In genomic region chr9:130927338-130927737, GRCh38 we compare ENCODE assay signal across 27 cellular contexts. TPM values are rescaled to one million over a fixed set of nuclear protein-coding genes. Genes with fewer than 3 reads are reported as not detected.
A peak's percentile ranks its signal among the peaks of the same experiment; 100 is the strongest.
DNase-seq lines count a peak whose midpoint lies in the region; ATAC-seq, FAIRE-seq and TF ChIP-seq lines count a peak whose summit lies in the region.
"Had no signal": no experiment of that assay in that cellular context is flagged by ENCODE, and none has a peak within 500 bp of the region (broad histone marks: within the 10 kb centered on the region; RNA-seq: fewer than 3 reads in every experiment).

No MANE protein-coding gene starts in this region.

- no peak for ATAC-seq in HepG2
- ATAC-seq in right lobe of liver = no peak
- ATAC-seq in GM21717 (IDR thresholded peaks at IDR 0.05; ENCODE audit: unreplicated experiment) = no peak

- POLR2A ChIA-PET in HepG2 (lab: Yijun Ruan, JAX) = no interaction called here

- H3K4me1 ChIP-seq in HepG2 (ENCODE audit: insufficient read depth, low read length) (peaks cover 26% of the 10 kb centered on the region), right lobe of liver (no peaks in the 10 kb centered on the region), OCI-LY3 (ENCODE audit: low read length) (peaks cover 69% of the 10 kb centered on the region), esophagus squamous epithelium (peaks cover 8 to 33% (median 12%) of the 10 kb centered on the region in 3 donors)
- H3K4me1 ChIP-seq: prostate gland had no signal

- H3K9ac ChIP-seq in HepG2 (ENCODE audit: insufficient read depth, low read depth, low read length) (no peak overlapping the region), OCI-LY3 (ENCODE audit: low read length) (peak overlapping the region; percentile 48; the same call in 1 of the 2 replicates)

- H3K4me3 ChIP-seq in HepG2 (replicated peaks in 1 of 3; ENCODE audit: insufficient read depth in 1 of 3, low read depth in 2 of 3, low read length in 3 of 3) (no peak overlapping the region), right lobe of liver (no peak overlapping the region), OCI-LY3 (ENCODE audit: low read length) (peak overlapping the region; percentile 56), epithelial cell of esophagus (ENCODE audit: low read length) (no peak overlapping the region), esophagus squamous epithelium (no peak overlapping the region)
- H3K4me3 ChIP-seq: body of pancreas, prostate gland, SJSA1 had no signal

- 0 out of 2 replicates have a peak overlapping the region, but pooled peaks have one; percentile 1 for H3K4me2 ChIP-seq in HepG2 (ENCODE audit: low read depth, low read length)
- peak overlapping the region; percentile 86 for H3K4me2 ChIP-seq in OCI-LY3 (ENCODE audit: low read length)

- FAIRE-seq in HepG2 (lab: Jason Lieb, UNC) = no peak
- FAIRE-seq: A204.1, endothelial cell of umbilical vein had no signal

- H4K20me1 ChIP-seq in HepG2 (ENCODE audit: insufficient read depth, low read length) (no peaks in the 10 kb centered on the region), OCI-LY3 (ENCODE audit: insufficient read depth, low read length) (no peaks in the 10 kb centered on the region)

- TF ChIP-seq EP300 in HepG2 (IDR thresholded peaks at IDR 0.05; ENCODE audit: low read depth in 2 of 2, low read length in 2 of 2) (no peak), HepG2 (CRISPR knock-in tag; IDR thresholded peaks at IDR 0.05; ENCODE audit: borderline replicate concordance) (no peak)

- no peak for TF ChIP-seq RAD21 in HepG2 (CRISPR knock-in tag; IDR thresholded peaks at IDR 0.05)

- H3K9me3 ChIP-seq in HepG2 (ENCODE audit: low read length) (no peaks in the 10 kb centered on the region), right lobe of liver (no peaks in the 10 kb centered on the region), OCI-LY3 (ENCODE audit: insufficient read depth, low read length) (no peaks in the 10 kb centered on the region), esophagus squamous epithelium (no peaks in the 10 kb centered on the region)
- H3K9me3 ChIP-seq: body of pancreas, neutrophil, prostate gland, SJSA1 had no signal

- no peaks in the 10 kb centered on the region for H3K79me2 ChIP-seq in HepG2 (ENCODE audit: insufficient read depth, low read length)
- H3K79me2 ChIP-seq in OCI-LY3 (ENCODE audit: low read length) = no peaks in the 10 kb centered on the region

- H3K27ac ChIP-seq in HepG2 (ENCODE audit: extremely low read length, insufficient read depth, low read length) (no peak overlapping the region), right lobe of liver (no peak overlapping the region), OCI-LY3 (ENCODE audit: low read length) (peak overlapping the region; percentile 76), esophagus squamous epithelium (no peak overlapping the region)
- H3K27ac ChIP-seq: neutrophil, prostate gland, SJSA1 had no signal

- WGBS in HepG2 (ENCODE audit: low lambda C conversion rate) = 84% methylated on average over 3 of the region's 10 CpGs
- no CpG with 5 or more reads among the region's 10 CpGs for WGBS in right lobe of liver (ENCODE audit: insufficient coverage, low coverage, low lambda C conversion rate, missing lambda C conversion rate)
- 61 to 85% methylated on average over 3 to 5 of the region's 10 CpGs for WGBS in esophagus squamous epithelium, 2 donors

- H3K36me3 ChIP-seq in HepG2 (replicated peaks in 1 of 2; ENCODE audit: control insufficient read depth in 1 of 2, insufficient read depth in 2 of 2, low read length in 2 of 2) = no peaks in the 10 kb centered on the region
- no peaks in the 10 kb centered on the region for H3K36me3 ChIP-seq in right lobe of liver
- no peaks in the 10 kb centered on the region for H3K36me3 ChIP-seq in OCI-LY3 (replicated peaks; ENCODE audit: low read depth, low read length)
- no peaks in the 10 kb centered on the region for H3K36me3 ChIP-seq in esophagus squamous epithelium
- H3K36me3 ChIP-seq: neutrophil, prostate gland, SJSA1 had no signal

- CTCF ChIA-PET in HepG2 (lab: Yijun Ruan, JAX; ENCODE audit: low intra/inter-chr PET ratio, low total read pairs) = no interaction called here

- intact Hi-C loops in HepG2 (cut with micrococcal nuclease; ENCODE audit: unreplicated experiment) = no loop called here
- intact Hi-C loops in right lobe of liver (cut with DNase I) = no loop called here
- intact Hi-C loops in esophagus squamous epithelium (cut with DNase I) = no loop called here

- BruUV-seq in HepG2 (replicated peaks; lab: Mats Ljungman, UMichigan) = no TSS peak

- TF ChIP-seq POLR2A in HepG2 (IDR thresholded peaks at IDR 0.05; ENCODE audit: insufficient read depth in 1 of 2, low read depth in 2 of 2, low read length in 2 of 2) (no peak), right lobe of liver (IDR thresholded peaks at IDR 0.05) (no peak), esophagus squamous epithelium (IDR thresholded peaks at IDR 0.05) (no peak)

- TF ChIP-seq CTCF in HepG2 (CRISPR knock-in tag; IDR thresholded peaks at IDR 0.05) = no peak
- TF ChIP-seq CTCF in right lobe of liver (IDR thresholded peaks at IDR 0.05) = no peak
- no peak for TF ChIP-seq CTCF in OCI-LY3 (IDR thresholded peaks at IDR 0.05; ENCODE audit: low read depth, low read length)
- no peak for TF ChIP-seq CTCF in epithelial cell of esophagus (IDR thresholded peaks at IDR 0.05; ENCODE audit: insufficient read depth, low read depth, low read length, missing control alignments)
- no peak for TF ChIP-seq CTCF in esophagus squamous epithelium (IDR thresholded peaks at IDR 0.05)

- peaks cover 21 to 98% of the 10 kb centered on the region in 2 experiments for H3K27me3 ChIP-seq in HepG2 (ENCODE audit: control insufficient read depth in 1 of 2, insufficient read depth in 2 of 2, low read length in 2 of 2)
- H3K27me3 ChIP-seq in right lobe of liver = no peaks in the 10 kb centered on the region
- peaks cover 24% of the 10 kb centered on the region for H3K27me3 ChIP-seq in OCI-LY3 (ENCODE audit: low read depth, low read length)
- H3K27me3 ChIP-seq in esophagus squamous epithelium = peaks cover 0 to 86% (median under 1%) of the 10 kb centered on the region in 4 donors
- H3K27me3 ChIP-seq: body of pancreas had no signal

- in situ Hi-C loops in HepG2 (cut with HindIII; ENCODE audit: extremely low pct_ligation_motif_present, low pct_unique_long_range_greater_than_20kb) = no loop called here

- H2AFZ ChIP-seq in HepG2 (ENCODE audit: low read length) (no peak overlapping the region), OCI-LY3 (ENCODE audit: low read depth, low read length) (no peak overlapping the region)

- no peak for DNase-seq in HepG2 (ENCODE audit: low spot score)
- DNase-seq in right lobe of liver = no peak
- DNase-seq in epithelial cell of esophagus (ENCODE audit: low read depth) = peak; percentile 26
- DNase-seq in activated CD4-positive, CD25-positive, alpha-beta regulatory T cell (lab: John Stamatoyannopoulos, UW) = no peak
- no peak for DNase-seq in NCI-H2171 (lab: John Stamatoyannopoulos, UW)
- no peak for DNase-seq in esophagus squamous epithelium (lab: John Stamatoyannopoulos, UW)
- DNase-seq: activated CD4-positive, alpha-beta T cell treated with anti-CD3 and anti-CD28 coated beads for 36 hours; activated effector memory CD4-positive, alpha-beta T cell treated with anti-CD3 and anti-CD28 coated beads, Interleukin-2, amount 50 U/mL, for 16 hours; cerebellar nuclear complex; COR-L47; DND-41; GOT3; NCI-H1105; NCI-H2029 treated with DMSO at 0.1 percent for 48 hours; NCI-H82; T-helper 1 cell had no signal

RNA-seq across cellular contexts. Expression of gene FIBCD1, which starts 11.7 kb away (rescaled TPM):
- 0.89 TPM in 1 of 2 replicates, not detected in the other for total RNA-seq in HepG2 (2016; rRNA removed; fragmentation: Illumina TruSeq; extraction: Trizol)
- total RNA-seq in HepG2 (2016; cell fraction: cytosol; rRNA removed; fragmentation: Illumina TruSeq; extraction: Trizol; ENCODE audit: low read depth) = 4.4 and 6.3 TPM in 2 replicates
- 0.74 and 1.1 TPM in 2 replicates for total RNA-seq in HepG2 (2016; cell fraction: insoluble cytoplasmic fraction; rRNA removed; fragmentation: Illumina TruSeq; extraction: Trizol)
- total RNA-seq in HepG2 (2016; cell fraction: membrane; rRNA removed; fragmentation: Illumina TruSeq; extraction: Trizol) = 2.3 and 4.5 TPM in 2 replicates
- 0.56 TPM in 1 of 2 replicates, not detected in the other for total RNA-seq in HepG2 (2016; cell fraction: nucleus; rRNA removed; fragmentation: Illumina TruSeq; extraction: Trizol)
- 0.55 and 1.3 TPM in 2 replicates for polyA plus RNA-seq in HepG2 (2011; rRNA removed)
- polyA plus RNA-seq in HepG2 (2011; cell fraction: cytosol; rRNA removed) = 0.55 and 1.1 TPM in 2 replicates
- 0.40 and 1.6 TPM in 2 replicates for polyA plus RNA-seq in HepG2 (2011; cell fraction: nucleus; rRNA removed)
- polyA plus RNA-seq in HepG2 (2012) = 0.09 TPM in 1 of 2 replicates, not detected in the other
- polyA plus RNA-seq in HepG2 (2016; cell fraction: cytosol; fragmentation: Illumina TruSeq; extraction: Trizol; ENCODE audit: low read depth) = 5.8 and 6.8 TPM in 2 replicates
- 0.68 TPM in 1 of 2 replicates, not detected in the other for polyA plus RNA-seq in HepG2 (2016; cell fraction: insoluble cytoplasmic fraction; fragmentation: Illumina TruSeq; extraction: Trizol; ENCODE audit: low read depth)
- 2.8 and 3.7 TPM in 2 replicates for polyA plus RNA-seq in HepG2 (2016; cell fraction: membrane; fragmentation: Illumina TruSeq; extraction: Trizol; ENCODE audit: low read depth)
- 0.70 and 1.6 TPM in 2 replicates for polyA plus RNA-seq in HepG2 (2016; cell fraction: nucleus; fragmentation: Illumina TruSeq; extraction: Trizol; ENCODE audit: insufficient read depth, low read depth)
- 0.92 and 8.0 TPM in 2 replicates for polyA minus RNA-seq in HepG2 (2011; rRNA and poly(A)+ RNA removed; ENCODE audit: low replicate concordance)
- polyA minus RNA-seq in HepG2 (2011; cell fraction: cytosol; rRNA and poly(A)+ RNA removed) = 0.62 TPM in 1 of 2 replicates, not detected in the other
- polyA minus RNA-seq in HepG2 (2011; cell fraction: nucleus; rRNA and poly(A)+ RNA removed) = 1.3 TPM in 1 of 2 replicates, not detected in the other
- total RNA-seq in right lobe of liver = not detected
- not detected for total RNA-seq in esophagus squamous epithelium
- total RNA-seq: activated CD4-positive, alpha-beta T cell treated with anti-CD3 and anti-CD28 coated beads for 36 hours; endothelial cell of umbilical vein; skeletal muscle tissue had no signal

RNA-seq across cellular contexts. Expression of gene QRFP, which starts 30.7 kb away (rescaled TPM):
- total RNA-seq in HepG2 (2016; rRNA removed; fragmentation: Illumina TruSeq; extraction: Trizol) (not detected in 2 replicates), right lobe of liver (1 to 10 TPM in 1 of 6 experiments, not detected in 5; 3.3 TPM), esophagus squamous epithelium (under 1 TPM in 1 of 4 donors, not detected in 3; 0.18 TPM)
- not detected in 2 replicates for total RNA-seq in HepG2 (2016; cell fraction: cytosol; rRNA removed; fragmentation: Illumina TruSeq; extraction: Trizol; ENCODE audit: low read depth)
- total RNA-seq in HepG2 (2016; cell fraction: insoluble cytoplasmic fraction; rRNA removed; fragmentation: Illumina TruSeq; extraction: Trizol) = not detected in 2 replicates
- total RNA-seq in HepG2 (2016; cell fraction: membrane; rRNA removed; fragmentation: Illumina TruSeq; extraction: Trizol) = not detected in 2 replicates
- total RNA-seq in HepG2 (2016; cell fraction: nucleus; rRNA removed; fragmentation: Illumina TruSeq; extraction: Trizol) = not detected in 2 replicates
- polyA plus RNA-seq in HepG2 (2011; rRNA removed) = not detected in 2 replicates
- polyA plus RNA-seq in HepG2 (2011; cell fraction: cytosol; rRNA removed) = not detected in 2 replicates
- polyA plus RNA-seq in HepG2 (2011; cell fraction: nucleus; rRNA removed) = not detected in 2 replicates
- 0.15 TPM in 1 of 2 replicates, not detected in the other for polyA plus RNA-seq in HepG2 (2012)
- not detected in 2 replicates for polyA plus RNA-seq in HepG2 (2016; cell fraction: cytosol; fragmentation: Illumina TruSeq; extraction: Trizol; ENCODE audit: low read depth)
- polyA plus RNA-seq in HepG2 (2016; cell fraction: insoluble cytoplasmic fraction; fragmentation: Illumina TruSeq; extraction: Trizol; ENCODE audit: low read depth) = not detected in 2 replicates
- polyA plus RNA-seq in HepG2 (2016; cell fraction: membrane; fragmentation: Illumina TruSeq; extraction: Trizol; ENCODE audit: low read depth) = not detected in 2 replicates
- polyA plus RNA-seq in HepG2 (2016; cell fraction: nucleus; fragmentation: Illumina TruSeq; extraction: Trizol; ENCODE audit: insufficient read depth, low read depth) = not detected in 2 replicates
- polyA minus RNA-seq in HepG2 (2011; rRNA and poly(A)+ RNA removed; ENCODE audit: low replicate concordance) = not detected in 2 replicates
- polyA minus RNA-seq in HepG2 (2011; cell fraction: cytosol; rRNA and poly(A)+ RNA removed) = not detected in 2 replicates
- not detected in 2 replicates for polyA minus RNA-seq in HepG2 (2011; cell fraction: nucleus; rRNA and poly(A)+ RNA removed)
- total RNA-seq: activated CD4-positive, alpha-beta T cell treated with anti-CD3 and anti-CD28 coated beads for 36 hours; body of pancreas; endothelial cell of umbilical vein; SJSA1; skeletal muscle tissue; subcutaneous adipose tissue had no signal
- polyA plus RNA-seq: BJ, endothelial cell of umbilical vein had no signal
